1 cellular context compared by ENCODE assay signal in the genomic region with DNA sequence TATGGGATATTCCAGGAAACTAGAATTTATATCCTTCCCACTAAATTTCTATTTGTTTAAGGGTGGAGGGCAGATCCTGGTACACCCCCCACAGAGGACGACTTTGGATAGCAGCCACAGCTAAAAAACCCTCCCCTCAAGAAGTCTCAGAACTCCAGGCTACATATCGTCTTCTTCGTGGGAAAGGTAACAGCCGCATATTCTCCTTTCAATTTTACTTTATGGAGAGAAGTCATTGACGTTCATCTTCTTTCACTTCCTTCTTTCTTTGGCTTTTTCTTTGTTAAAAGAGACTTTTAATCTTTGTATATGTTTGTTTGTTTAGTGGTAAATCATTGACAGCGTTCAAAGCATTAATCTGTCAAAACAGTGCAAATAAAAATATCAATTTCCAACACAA.
TF ChIP-seq lines count a peak whose summit lies in the region.

No MANE protein-coding gene starts in this region.

TF ChIP-seq in GM23338, 12 proteins besides CTCF, POLR2A, EP300 and RAD21:
- TF ChIP-seq POLR2AphosphoS5 (IDR thresholded peaks at IDR 0.05; ENCODE audit: low read depth) (no peak), EZH2phosphoT487 (IDR thresholded peaks at IDR 0.05; ENCODE audit: unreplicated experiment) (no peak), CREB1 (CRISPR knock-in tag; IDR thresholded peaks at IDR 0.05; ENCODE audit: low read depth) (no peak), STAT1 (IDR thresholded peaks at IDR 0.05; ENCODE audit: unreplicated experiment) (no peak), ZNF114 (CRISPR knock-in tag; IDR thresholded peaks at IDR 0.05) (no peak), EZH2 (IDR thresholded peaks at IDR 0.05; ENCODE audit: low read depth, unreplicated experiment) (no peak), ZNF331 (CRISPR knock-in tag; IDR thresholded peaks at IDR 0.05; ENCODE audit: low read depth) (no peak), NANOG (IDR thresholded peaks at IDR 0.05; ENCODE audit: borderline replicate concordance) (no peak), JUNB (IDR thresholded peaks at IDR 0.05; ENCODE audit: unreplicated experiment) (no peak)
- TF ChIP-seq, protein P1, sequence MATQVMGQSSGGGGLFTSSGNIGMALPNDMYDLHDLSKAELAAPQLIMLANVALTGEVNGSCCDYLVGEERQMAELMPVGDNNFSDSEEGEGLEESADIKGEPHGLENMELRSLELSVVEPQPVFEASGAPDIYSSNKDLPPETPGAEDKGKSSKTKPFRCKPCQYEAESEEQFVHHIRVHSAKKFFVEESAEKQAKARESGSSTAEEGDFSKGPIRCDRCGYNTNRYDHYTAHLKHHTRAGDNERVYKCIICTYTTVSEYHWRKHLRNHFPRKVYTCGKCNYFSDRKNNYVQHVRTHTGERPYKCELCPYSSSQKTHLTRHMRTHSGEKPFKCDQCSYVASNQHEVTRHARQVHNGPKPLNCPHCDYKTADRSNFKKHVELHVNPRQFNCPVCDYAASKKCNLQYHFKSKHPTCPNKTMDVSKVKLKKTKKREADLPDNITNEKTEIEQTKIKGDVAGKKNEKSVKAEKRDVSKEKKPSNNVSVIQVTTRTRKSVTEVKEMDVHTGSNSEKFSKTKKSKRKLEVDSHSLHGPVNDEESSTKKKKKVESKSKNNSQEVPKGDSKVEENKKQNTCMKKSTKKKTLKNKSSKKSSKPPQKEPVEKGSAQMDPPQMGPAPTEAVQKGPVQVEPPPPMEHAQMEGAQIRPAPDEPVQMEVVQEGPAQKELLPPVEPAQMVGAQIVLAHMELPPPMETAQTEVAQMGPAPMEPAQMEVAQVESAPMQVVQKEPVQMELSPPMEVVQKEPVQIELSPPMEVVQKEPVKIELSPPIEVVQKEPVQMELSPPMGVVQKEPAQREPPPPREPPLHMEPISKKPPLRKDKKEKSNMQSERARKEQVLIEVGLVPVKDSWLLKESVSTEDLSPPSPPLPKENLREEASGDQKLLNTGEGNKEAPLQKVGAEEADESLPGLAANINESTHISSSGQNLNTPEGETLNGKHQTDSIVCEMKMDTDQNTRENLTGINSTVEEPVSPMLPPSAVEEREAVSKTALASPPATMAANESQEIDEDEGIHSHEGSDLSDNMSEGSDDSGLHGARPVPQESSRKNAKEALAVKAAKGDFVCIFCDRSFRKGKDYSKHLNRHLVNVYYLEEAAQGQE (IDR thresholded peaks at IDR 0.05; ENCODE audit: unreplicated experiment) = no peak
- TF ChIP-seq, protein P2, sequence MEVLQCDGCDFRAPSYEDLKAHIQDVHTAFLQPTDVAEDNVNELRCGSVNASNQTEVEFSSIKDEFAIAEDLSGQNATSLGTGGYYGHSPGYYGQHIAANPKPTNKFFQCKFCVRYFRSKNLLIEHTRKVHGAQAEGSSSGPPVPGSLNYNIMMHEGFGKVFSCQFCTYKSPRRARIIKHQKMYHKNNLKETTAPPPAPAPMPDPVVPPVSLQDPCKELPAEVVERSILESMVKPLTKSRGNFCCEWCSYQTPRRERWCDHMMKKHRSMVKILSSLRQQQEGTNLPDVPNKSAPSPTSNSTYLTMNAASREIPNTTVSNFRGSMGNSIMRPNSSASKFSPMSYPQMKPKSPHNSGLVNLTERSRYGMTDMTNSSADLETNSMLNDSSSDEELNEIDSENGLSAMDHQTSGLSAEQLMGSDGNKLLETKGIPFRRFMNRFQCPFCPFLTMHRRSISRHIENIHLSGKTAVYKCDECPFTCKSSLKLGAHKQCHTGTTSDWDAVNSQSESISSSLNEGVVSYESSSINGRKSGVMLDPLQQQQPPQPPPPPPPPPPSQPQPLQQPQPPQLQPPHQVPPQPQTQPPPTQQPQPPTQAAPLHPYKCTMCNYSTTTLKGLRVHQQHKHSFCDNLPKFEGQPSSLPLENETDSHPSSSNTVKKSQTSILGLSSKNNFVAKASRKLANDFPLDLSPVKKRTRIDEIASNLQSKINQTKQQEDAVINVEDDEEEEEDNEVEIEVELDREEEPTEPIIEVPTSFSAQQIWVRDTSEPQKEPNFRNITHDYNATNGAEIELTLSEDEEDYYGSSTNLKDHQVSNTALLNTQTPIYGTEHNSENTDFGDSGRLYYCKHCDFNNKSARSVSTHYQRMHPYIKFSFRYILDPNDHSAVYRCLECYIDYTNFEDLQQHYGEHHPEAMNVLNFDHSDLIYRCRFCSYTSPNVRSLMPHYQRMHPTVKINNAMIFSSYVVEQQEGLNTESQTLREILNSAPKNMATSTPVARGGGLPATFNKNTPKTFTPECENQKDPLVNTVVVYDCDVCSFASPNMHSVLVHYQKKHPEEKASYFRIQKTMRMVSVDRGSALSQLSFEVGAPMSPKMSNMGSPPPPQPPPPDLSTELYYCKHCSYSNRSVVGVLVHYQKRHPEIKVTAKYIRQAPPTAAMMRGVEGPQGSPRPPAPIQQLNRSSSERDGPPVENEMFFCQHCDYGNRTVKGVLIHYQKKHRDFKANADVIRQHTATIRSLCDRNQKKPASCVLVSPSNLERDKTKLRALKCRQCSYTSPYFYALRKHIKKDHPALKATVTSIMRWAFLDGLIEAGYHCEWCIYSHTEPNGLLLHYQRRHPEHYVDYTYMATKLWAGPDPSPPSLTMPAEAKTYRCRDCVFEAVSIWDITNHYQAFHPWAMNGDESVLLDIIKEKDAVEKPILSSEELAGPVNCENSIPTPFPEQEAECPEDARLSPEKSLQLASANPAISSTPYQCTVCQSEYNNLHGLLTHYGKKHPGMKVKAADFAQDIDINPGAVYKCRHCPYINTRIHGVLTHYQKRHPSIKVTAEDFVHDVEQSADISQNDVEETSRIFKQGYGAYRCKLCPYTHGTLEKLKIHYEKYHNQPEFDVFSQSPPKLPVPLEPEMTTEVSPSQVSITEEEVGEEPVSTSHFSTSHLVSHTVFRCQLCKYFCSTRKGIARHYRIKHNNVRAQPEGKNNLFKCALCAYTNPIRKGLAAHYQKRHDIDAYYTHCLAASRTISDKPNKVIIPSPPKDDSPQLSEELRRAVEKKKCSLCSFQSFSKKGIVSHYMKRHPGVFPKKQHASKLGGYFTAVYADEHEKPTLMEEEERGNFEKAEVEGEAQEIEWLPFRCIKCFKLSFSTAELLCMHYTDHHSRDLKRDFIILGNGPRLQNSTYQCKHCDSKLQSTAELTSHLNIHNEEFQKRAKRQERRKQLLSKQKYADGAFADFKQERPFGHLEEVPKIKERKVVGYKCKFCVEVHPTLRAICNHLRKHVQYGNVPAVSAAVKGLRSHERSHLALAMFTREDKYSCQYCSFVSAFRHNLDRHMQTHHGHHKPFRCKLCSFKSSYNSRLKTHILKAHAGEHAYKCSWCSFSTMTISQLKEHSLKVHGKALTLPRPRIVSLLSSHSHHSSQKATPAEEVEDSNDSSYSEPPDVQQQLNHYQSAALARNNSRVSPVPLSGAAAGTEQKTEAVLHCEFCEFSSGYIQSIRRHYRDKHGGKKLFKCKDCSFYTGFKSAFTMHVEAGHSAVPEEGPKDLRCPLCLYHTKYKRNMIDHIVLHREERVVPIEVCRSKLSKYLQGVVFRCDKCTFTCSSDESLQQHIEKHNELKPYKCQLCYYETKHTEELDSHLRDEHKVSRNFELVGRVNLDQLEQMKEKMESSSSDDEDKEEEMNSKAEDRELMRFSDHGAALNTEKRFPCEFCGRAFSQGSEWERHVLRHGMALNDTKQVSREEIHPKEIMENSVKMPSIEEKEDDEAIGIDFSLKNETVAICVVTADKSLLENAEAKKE (CRISPR knock-in tag; IDR thresholded peaks at IDR 0.05) = no peak
- TF ChIP-seq, protein P3, sequence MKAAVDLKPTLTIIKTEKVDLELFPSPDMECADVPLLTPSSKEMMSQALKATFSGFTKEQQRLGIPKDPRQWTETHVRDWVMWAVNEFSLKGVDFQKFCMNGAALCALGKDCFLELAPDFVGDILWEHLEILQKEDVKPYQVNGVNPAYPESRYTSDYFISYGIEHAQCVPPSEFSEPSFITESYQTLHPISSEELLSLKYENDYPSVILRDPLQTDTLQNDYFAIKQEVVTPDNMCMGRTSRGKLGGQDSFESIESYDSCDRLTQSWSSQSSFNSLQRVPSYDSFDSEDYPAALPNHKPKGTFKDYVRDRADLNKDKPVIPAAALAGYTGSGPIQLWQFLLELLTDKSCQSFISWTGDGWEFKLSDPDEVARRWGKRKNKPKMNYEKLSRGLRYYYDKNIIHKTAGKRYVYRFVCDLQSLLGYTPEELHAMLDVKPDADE (IDR thresholded peaks at IDR 0.05) = no peak
